29 cellular contexts compared by ENCODE assay signal in genomic region chr7:140289804-140290203, GRCh38.
"Had no signal": no experiment of that assay in that cellular context is flagged by ENCODE, and none has a peak within 500 bp of the region (broad histone marks: within the 10 kb centered on the region; RNA-seq: fewer than 3 reads in every experiment).

No MANE protein-coding gene starts in this region.

- H3K9me3 ChIP-seq: adrenal gland, body of pancreas, esophagus squamous epithelium, gastroesophageal sphincter, heart right ventricle had no signal

- ATAC-seq: activated naive CD8-positive, alpha-beta T cell treated with anti-CD3 and anti-CD28 coated beads, Interleukin-2, amount 50 U/mL, for 24 hours; activated T-cell treated with anti-CD3 and anti-CD28 coated beads, Interleukin-2, amount 50 U/mL, for 72 hours; body of pancreas; gastroesophageal sphincter; heart right ventricle; WTC11 had no signal

- DNase-seq: activated CD4-positive, alpha-beta memory T cell treated with anti-CD3 and anti-CD28 coated beads, Interleukin-2, amount 10 ng/mL, durations not matched to agents 7 days and 5 days; activated CD4-positive, alpha-beta T cell treated with anti-CD3 and anti-CD28 coated beads for 1 hour; activated CD4-positive, alpha-beta T cell treated with anti-CD3 and anti-CD28 coated beads for 4 hours; activated CD4-positive, alpha-beta T cell treated with anti-CD3 and anti-CD28 coated beads, Interleukin-2, amount 10 ng/mL, durations not matched to agents 7 days and 5 days; activated CD4-positive, alpha-beta T cell treated with anti-CD3 and anti-CD28 coated beads, Interleukin-2, amount 50 U/mL, for 4 hours; activated CD8-positive, alpha-beta memory T cell treated with anti-CD3 and anti-CD28 coated beads, Interleukin-2, amount 50 U/mL, for 48 hours; activated naive CD4-positive, alpha-beta T cell treated with anti-CD3 and anti-CD28 coated beads for 36 hours; activated naive CD8-positive, alpha-beta T cell treated with anti-CD3 and anti-CD28 coated beads for 36 hours; activated naive CD8-positive, alpha-beta T cell treated with anti-CD3 and anti-CD28 coated beads, Interleukin-2, amount 50 U/mL, for 24 hours; activated T-cell treated with anti-CD3 and anti-CD28 coated beads for 4 hours; activated T-cell treated with anti-CD3 and anti-CD28 coated beads, Interleukin-2, amount 50 U/mL, for 24 hours; activated T-cell treated with anti-CD3 and anti-CD28 coated beads, Interleukin-2, amount 50 U/mL, for 72 hours; adrenal gland; amygdala; body of pancreas; caudate nucleus; effector CD8-positive, alpha-beta T cell; esophagus squamous epithelium; foreskin melanocyte; heart right ventricle; T-helper 2 cell had no signal

- FAIRE-seq: colon, endometrium, endothelial cell of umbilical vein, TTC549 had no signal

- H3K36me3 ChIP-seq: adrenal gland, esophagus squamous epithelium, gastroesophageal sphincter, heart right ventricle had no signal

- H3K4me3 ChIP-seq: adrenal gland, body of pancreas, esophagus squamous epithelium, gastroesophageal sphincter, heart right ventricle had no signal

- H3K27me3 ChIP-seq: adrenal gland, body of pancreas, esophagus squamous epithelium, gastroesophageal sphincter, heart right ventricle had no signal

- H3K27ac ChIP-seq: adrenal gland, body of pancreas, epithelial cell of prostate, esophagus squamous epithelium, gastroesophageal sphincter, heart right ventricle, VCaP had no signal

- H3K4me1 ChIP-seq: adrenal gland, body of pancreas, esophagus squamous epithelium, gastroesophageal sphincter had no signal
